Comparison of ENCODE assay signal across 36 cellular contexts in genomic region chr3:153426803-153427202, GRCh38.
"Had no signal": no experiment of that assay in that cellular context is flagged by ENCODE, and none has a peak within 500 bp of the region (broad histone marks: within the 10 kb centered on the region; RNA-seq: fewer than 3 reads in every experiment).

No MANE protein-coding gene starts in this region.

- H3K4me3 ChIP-seq: adrenal gland, body of pancreas, breast epithelium, cardiac muscle cell had no signal

- H3K27ac ChIP-seq: adrenal gland, body of pancreas, brain microvascular endothelial cell, breast epithelium, cardiac muscle cell, VCaP had no signal

- DNase-seq: activated B cell treated with CpG ODN at 0.5 μM for 24 hours; activated CD4-positive, alpha-beta memory T cell treated with anti-CD3 and anti-CD28 coated beads for 36 hours; activated CD4-positive, alpha-beta T cell treated with anti-CD3 and anti-CD28 coated beads for 4 hours; activated CD4-positive, alpha-beta T cell treated with anti-CD3 and anti-CD28 coated beads, Interleukin-2, amount 10 ng/mL, durations not matched to agents 24 days and 14 days; activated CD4-positive, alpha-beta T cell treated with anti-CD3 and anti-CD28 coated beads, Interleukin-2, amount 50 U/mL, for 1 hour; activated CD4-positive, alpha-beta T cell treated with anti-CD3 and anti-CD28 coated beads, Interleukin-2, amount 50 U/mL, for 4 hours; activated CD4-positive, CD25-positive, alpha-beta regulatory T cell treated with anti-CD3 and anti-CD28 coated beads, Interleukin-2, amount 50 U/mL, for 72 hours; activated CD8-positive, alpha-beta memory T cell treated with anti-CD3 and anti-CD28 coated beads, Interleukin-2, amount 50 U/mL, for 4 hours; activated CD8-positive, alpha-beta T cell treated with anti-CD3 and anti-CD28 coated beads for 36 hours; activated effector memory CD4-positive, alpha-beta T cell treated with anti-CD3 and anti-CD28 coated beads, Interleukin-2, amount 50 U/mL, for 16 hours; activated gamma-delta T cell treated with Interleukin-2 at 50 U/mL for 16 hours; activated naive CD4-positive, alpha-beta T cell; activated naive CD4-positive, alpha-beta T cell treated with anti-CD3 and anti-CD28 coated beads for 36 hours; activated naive CD4-positive, alpha-beta T cell treated with anti-CD3 and anti-CD28 coated beads, Interleukin-2, amount 50 U/mL, for 16 hours; activated naive CD8-positive, alpha-beta T cell treated with anti-CD3 and anti-CD28 coated beads for 36 hours; activated T-cell treated with anti-CD3 and anti-CD28 coated beads for 4 hours; activated T-cell treated with anti-CD3 and anti-CD28 coated beads, Interleukin-2, amount 50 U/mL, for 1 hour; activated T-cell treated with anti-CD3 and anti-CD28 coated beads, Interleukin-2, amount 50 U/mL, for 4 hours; activated T-cell treated with anti-CD3 and anti-CD28 coated beads, Interleukin-2, amount 50 U/mL, for 72 hours; adrenal gland; amniotic stem cell; aorta; body of pancreas; brain microvascular endothelial cell; caudate nucleus; cerebellar nuclear complex; T-helper 1 cell; T-helper 2 cell; T-helper 9 cell had no signal

- ATAC-seq: activated CD8-positive, alpha-beta T cell treated with anti-CD3 and anti-CD28 coated beads for 36 hours; activated naive CD4-positive, alpha-beta T cell treated with anti-CD3 and anti-CD28 coated beads, Interleukin-2, amount 50 U/mL, for 72 hours; activated T-cell treated with anti-CD3 and anti-CD28 coated beads, Interleukin-2, amount 50 U/mL, for 4 hours; activated T-cell treated with anti-CD3 and anti-CD28 coated beads, Interleukin-2, amount 50 U/mL, for 72 hours; activated T-helper 17 cell treated with anti-CD3 and anti-CD28 coated beads, Interleukin-2, amount 50 U/mL, for 72 hours; body of pancreas had no signal

- H3K36me3 ChIP-seq: adrenal gland, brain microvascular endothelial cell, breast epithelium, cardiac muscle cell had no signal

- H3K27me3 ChIP-seq: adrenal gland, body of pancreas, brain microvascular endothelial cell, breast epithelium, cardiac muscle cell had no signal

- H3K4me1 ChIP-seq: adrenal gland, body of pancreas, breast epithelium had no signal

- FAIRE-seq: astrocyte, TTC549 had no signal
